In genomic region chr2:37365669-37366068, GRCh38 we compare ENCODE assay signal across 13 cellular contexts. TPM values are rescaled to one million over a fixed set of nuclear protein-coding genes. Genes with fewer than 3 reads are reported as not detected.
DNase-seq lines count a peak whose midpoint lies in the region; ATAC-seq and TF ChIP-seq lines count a peak whose summit lies in the region.
"Had no signal": no experiment of that assay in that cellular context is flagged by ENCODE, and none has a peak within 500 bp of the region (broad histone marks: within the 10 kb centered on the region; RNA-seq: fewer than 3 reads in every experiment).

No MANE protein-coding gene starts in this region.

- H3K4me3 ChIP-seq in GM12865 (ENCODE audit: low read depth, low read length) (no peak overlapping the region), mesenchymal stem cell (ENCODE audit: insufficient read depth in 1 of 2, low read depth in 1 of 2, low read length in 2 of 2) (no peak overlapping the region)
- H3K4me3 ChIP-seq: GM23338, left ventricle myocardium inferior had no signal

- H3K4ac ChIP-seq in mesenchymal stem cell (ENCODE audit: low read depth in 1 of 2, low read length in 2 of 2), result no peak overlapping the region

- H3K9me3 ChIP-seq in mesenchymal stem cell (ENCODE audit: control insufficient read depth, low read length), result no peaks in the 10 kb centered on the region
- H3K9me3 ChIP-seq: left ventricle myocardium inferior had no signal

- ATAC-seq in GM19463 (IDR thresholded peaks at IDR 0.05; ENCODE audit: unreplicated experiment) (peak; percentile 89), HG03457 (IDR thresholded peaks at IDR 0.05; ENCODE audit: unreplicated experiment) (peak; percentile 73), GM19324 (IDR thresholded peaks at IDR 0.05; ENCODE audit: low FRiP score, unreplicated experiment) (no peak)
- ATAC-seq: GM23338 had no signal

- H2BK120ac ChIP-seq in mesenchymal stem cell (ENCODE audit: low read depth, low read length), result no peak overlapping the region

- no peak for TF ChIP-seq CTCF in GM12865 (IDR thresholded peaks at IDR 0.05; ENCODE audit: insufficient read depth, low read depth, low read length, missing control alignments)

- no peak overlapping the region for H2BK15ac ChIP-seq in mesenchymal stem cell (ENCODE audit: low read depth, poor library complexity, severe bottlenecking)

- no peaks in the 10 kb centered on the region for H3K4me1 ChIP-seq in mesenchymal stem cell (ENCODE audit: control insufficient read depth, insufficient read depth, low read depth, low read length)

- DNase-seq in GM12865 (ENCODE audit: low read depth), result peak; percentile 60
- DNase-seq in fibroblast of peridontal ligament (ENCODE audit: extremely low read depth), result peak; percentile 42
- DNase-seq in mesenchymal stem cell, result no peak
- no peak for DNase-seq in stimulated activated CD8-positive, alpha-beta memory T cell treated with anti-CD3 and anti-CD28 coated beads, Interleukin-4, amount 100 ng/mL, for 48 hours
- no peak for DNase-seq in NK-92 treated with Interleukin-12 subunit alpha and Interleukin-12 subunit beta, amount 100 ng/mL, for 24 hours (lab: John Stamatoyannopoulos, UW)
- DNase-seq: left ventricle myocardium inferior, small intestine had no signal

- H2BK12ac ChIP-seq in mesenchymal stem cell (ENCODE audit: low read length in 2 of 2), result no peak overlapping the region

- no peak overlapping the region for H2BK5ac ChIP-seq in mesenchymal stem cell (ENCODE audit: low read depth, low read length, poor library complexity, severe bottlenecking)

- H3K27ac ChIP-seq in mesenchymal stem cell (ENCODE audit: low read length, poor library complexity, severe bottlenecking), result no peak overlapping the region
- H3K27ac ChIP-seq: epithelial cell of prostate, left ventricle myocardium inferior, VCaP had no signal

- H3K4me2 ChIP-seq in mesenchymal stem cell (ENCODE audit: low read length, poor library complexity, severe bottlenecking), result no peak overlapping the region
- H3K4me2 ChIP-seq: GM23338 had no signal

- no peak overlapping the region for H3K18ac ChIP-seq in mesenchymal stem cell (ENCODE audit: low read depth in 1 of 2, low read length in 2 of 2)

- no peak overlapping the region for H3K9ac ChIP-seq in mesenchymal stem cell (ENCODE audit: low read length)

- H3K36me3 ChIP-seq in mesenchymal stem cell (ENCODE audit: control insufficient read depth in 1 of 2, insufficient read depth in 2 of 2, low read depth in 1 of 2, low read length in 2 of 2), result peaks cover 0 to 4% of the 10 kb centered on the region in 2 experiments
- H3K36me3 ChIP-seq: left ventricle myocardium inferior had no signal

- H3K27me3 ChIP-seq in mesenchymal stem cell (ENCODE audit: control insufficient read depth in 1 of 2, insufficient read depth in 1 of 2, low read length in 2 of 2), result no peaks in the 10 kb centered on the region

- no peaks in the 10 kb centered on the region for H3K79me1 ChIP-seq in mesenchymal stem cell (replicated peaks; ENCODE audit: low read length, poor library complexity, severe bottlenecking)

- H3K23ac ChIP-seq in mesenchymal stem cell (ENCODE audit: low read length in 2 of 2), result no peak overlapping the region

- WGBS in mesenchymal stem cell, result 92% methylated on average over 2 of the region's 2 CpGs

- no peak overlapping the region for H2AFZ ChIP-seq in mesenchymal stem cell (ENCODE audit: low read depth, low read length)
- H2AFZ ChIP-seq: GM23338 had no signal

- H4K8ac ChIP-seq in mesenchymal stem cell (ENCODE audit: low read length), result no peak overlapping the region

- no peak overlapping the region for H4K91ac ChIP-seq in mesenchymal stem cell (ENCODE audit: low read length)

- H2AK5ac ChIP-seq in mesenchymal stem cell (ENCODE audit: low read length, severe bottlenecking), result no peak overlapping the region

- no peak overlapping the region for H3K14ac ChIP-seq in mesenchymal stem cell (ENCODE audit: low read length in 2 of 2)

RNA-seq across cellular contexts. Expression of gene QPCT, which starts 21.2 kb away (rescaled TPM):
- 9.6 TPM for polyA plus RNA-seq in mesenchymal stem cell (2013, experiment 1 of 2)
- 10.1 TPM for polyA plus RNA-seq in mesenchymal stem cell (2013, experiment 2 of 2)

RNA-seq across cellular contexts. Expression of gene PRKD3, which starts 41.0 kb away (rescaled TPM):
- polyA plus RNA-seq in mesenchymal stem cell (2013, experiment 1 of 2), result 15.0 TPM
- 15.8 TPM for polyA plus RNA-seq in mesenchymal stem cell (2013, experiment 2 of 2)

Comparison
In these comparisons a context has a peak if more than half of its experiments do, and no peak if none do; other contexts are left out.
1. DNase-seq: peak in GM12865 (single experiment) and fibroblast of peridontal ligament (single experiment); none in mesenchymal stem cell (single experiment), stimulated activated CD8-positive, alpha-beta memory T cell treated with anti-CD3 and anti-CD28 coated beads, Interleukin-4, amount 100 ng/mL, for 48 hours (single experiment) and NK-92 treated with Interleukin-12 subunit alpha and Interleukin-12 subunit beta, amount 100 ng/mL, for 24 hours (single experiment).